In genomic region chr7:98293746-98294145, GRCh38 we compare ENCODE assay signal across 25 cellular contexts. TPM values are rescaled to one million over a fixed set of nuclear protein-coding genes. Genes with fewer than 3 reads are reported as not detected.
A peak's percentile ranks its signal among the peaks of the same experiment; 100 is the strongest.
DNase-seq lines count a peak whose midpoint lies in the region; ATAC-seq and TF ChIP-seq lines count a peak whose summit lies in the region.
"Had no signal": no experiment of that assay in that cellular context is flagged by ENCODE, and none has a peak within 500 bp of the region (broad histone marks: within the 10 kb centered on the region; RNA-seq: fewer than 3 reads in every experiment).

No MANE protein-coding gene starts in this region.

- H2AFZ ChIP-seq in neuronal stem cell (ENCODE audit: low read length) = no peak overlapping the region
- H2AFZ ChIP-seq: GM23338 had no signal

- H3K4me1 Mint-ChIP-seq in endothelial cell (ENCODE audit: unreplicated experiment) = peaks cover 15% of the 10 kb centered on the region
- no peaks in the 10 kb centered on the region for H3K4me1 Mint-ChIP-seq in mesothelial cell of epicardium

- H3K4me3 ChIP-seq in BLaER1 (no peak overlapping the region), Panc1 (ENCODE audit: low read depth in 2 of 2, low read length in 2 of 2) (no peak overlapping the region), neuronal stem cell (ENCODE audit: low read length in 2 of 2) (no peak overlapping the region)
- H3K4me3 ChIP-seq: GM23338, HAP-1, SK-N-MC had no signal

- WGBS in neuronal stem cell (ENCODE audit: extremely low coverage in 2 of 2, insufficient read length in 2 of 2, insufficient replicate concordance in 1 of 2), 2 donors = no CpG with 5 or more reads among the region's 13 CpGs

- POLR2A ChIA-PET in Panc1 (lab: Charles Lee) = no interaction called here

- H3K27me3 ChIP-seq in BLaER1 (no peaks in the 10 kb centered on the region), Panc1 (ENCODE audit: control insufficient read depth, insufficient read depth, low read length) (no peaks in the 10 kb centered on the region), neuronal stem cell (ENCODE audit: control insufficient read depth in 3 of 3, insufficient read depth in 3 of 3, low read depth in 1 of 3, low read length in 3 of 3) (no peaks in the 10 kb centered on the region)

- H2BK12ac ChIP-seq in neuronal stem cell (ENCODE audit: low read length) = peak overlapping the region; percentile 58

- H3K9me3 Mint-ChIP-seq in endothelial cell (ENCODE audit: unreplicated experiment) (no peaks in the 10 kb centered on the region), mesothelial cell of epicardium (no peaks in the 10 kb centered on the region)
- H3K9me3 Mint-ChIP-seq: CD8-positive, alpha-beta T cell; GM23338; HFFc6 had no signal

- H3K9ac ChIP-seq in BLaER1 = peak overlapping the region; percentile 51; the same call in 1 of the 2 replicates
- H3K9ac ChIP-seq in neuronal stem cell (ENCODE audit: low read depth, low read length, poor library complexity) = no peak overlapping the region
- H3K9ac ChIP-seq: KMS-11 had no signal

- no peak for ATAC-seq in Panc1
- no peak for ATAC-seq in HG03520 (IDR thresholded peaks at IDR 0.05; ENCODE audit: unreplicated experiment)
- no peak for ATAC-seq in GM18907 (IDR thresholded peaks at IDR 0.05; ENCODE audit: unreplicated experiment)
- ATAC-seq: CD8-positive, alpha-beta T cell; GM23338 had no signal

- in situ Hi-C loops in Panc1 (cut with HindIII; ENCODE audit: low pct_unique_long_range_greater_than_20kb, low sequenced_read_pairs) = loop anchor here (25.0 kb wide), 1 partner anchor 94 kb away; no protein-coding TSS in a partner anchor

- peaks cover 73% of the 10 kb centered on the region for H4K20me1 ChIP-seq in BLaER1

- H3K4me3 Mint-ChIP-seq in endothelial cell (ENCODE audit: unreplicated experiment) (peak overlapping the region; percentile 31), mesothelial cell of epicardium (no peak overlapping the region)
- H3K4me3 Mint-ChIP-seq: CD8-positive, alpha-beta T cell; GM23338; HFFc6 had no signal

- H3K4me1 ChIP-seq in BLaER1 (peaks cover 64% of the 10 kb centered on the region), Panc1 (ENCODE audit: control insufficient read depth, insufficient read depth, low read length) (peaks cover 55% of the 10 kb centered on the region), neuronal stem cell (ENCODE audit: control insufficient read depth in 2 of 2, insufficient read depth in 1 of 2, low read depth in 1 of 2, low read length in 2 of 2) (peaks cover 0 to 1% of the 10 kb centered on the region in 2 donors)

- H3K23ac ChIP-seq in neuronal stem cell (ENCODE audit: low read depth, low read length, poor library complexity) = peak overlapping the region; percentile 65

- H3K36me3 ChIP-seq in BLaER1 = peaks cover 49% of the 10 kb centered on the region
- peaks cover 7% of the 10 kb centered on the region for H3K36me3 ChIP-seq in Panc1 (ENCODE audit: control insufficient read depth, insufficient read depth, low read length)
- peaks cover 29 to 56% of the 10 kb centered on the region in 2 donors for H3K36me3 ChIP-seq in neuronal stem cell (replicated peaks in 1 of 2; ENCODE audit: control insufficient read depth in 2 of 2, insufficient read depth in 2 of 2, low read length in 2 of 2)

- H3K18ac ChIP-seq in neuronal stem cell (ENCODE audit: low read length) = no peak overlapping the region

- H4K91ac ChIP-seq in neuronal stem cell (ENCODE audit: low read depth, low read length, poor library complexity) = no peak overlapping the region

- no TSS peak for BruUV-seq in Panc1 (replicated peaks; lab: Mats Ljungman, UMichigan)

- H3K36me3 Mint-ChIP-seq in endothelial cell (ENCODE audit: low read depth, unreplicated experiment) (peaks cover 5% of the 10 kb centered on the region), mesothelial cell of epicardium (peaks cover 3% of the 10 kb centered on the region)

- H3K9me3 ChIP-seq in BLaER1 (no peaks in the 10 kb centered on the region), Panc1 (ENCODE audit: control insufficient read depth, insufficient read depth, low read depth, low read length) (no peaks in the 10 kb centered on the region), neuronal stem cell (replicated peaks in 1 of 2; ENCODE audit: control insufficient read depth in 2 of 2, insufficient read depth in 1 of 2, low read depth in 1 of 2, low read length in 2 of 2) (peaks cover 0 to 3% of the 10 kb centered on the region in 2 donors)
- H3K9me3 ChIP-seq: HAP-1 had no signal

- H3K14ac ChIP-seq in neuronal stem cell (ENCODE audit: low read length) = no peak overlapping the region

- H3K27ac ChIP-seq in BLaER1 = peak overlapping the region; percentile 2; the same call in 1 of the 2 replicates
- peak overlapping the region; percentile 23 for H3K27ac ChIP-seq in Panc1 (ENCODE audit: low read length)
- H3K27ac ChIP-seq in neuronal stem cell (replicated peaks; ENCODE audit: low read length) = no peak overlapping the region
- H3K27ac ChIP-seq: KMS-11, SK-N-MC had no signal

- no peak overlapping the region for H4K8ac ChIP-seq in neuronal stem cell (ENCODE audit: low read depth, low read length)

- no peak overlapping the region for H3K27ac Mint-ChIP-seq in endothelial cell (ENCODE audit: unreplicated experiment)
- H3K27ac Mint-ChIP-seq in mesothelial cell of epicardium = no peak overlapping the region
- H3K27ac Mint-ChIP-seq: CD8-positive, alpha-beta T cell had no signal

- DNase-seq in Panc1 (ENCODE audit: low read depth, low spot score) (no peak), endothelial cell (ENCODE audit: low spot score) (no peak), neuronal stem cell (ENCODE audit: low spot score) (no peak), NOMO-1 treated with dmso at 0.1 percent for 144 hours (lab: John Stamatoyannopoulos, UW; ENCODE audit: unreplicated experiment) (no peak), mesothelial cell of epicardium (ENCODE audit: low spot score in 2 of 2, unreplicated experiment in 2 of 2) (no peak)
- DNase-seq: C1 segment of cervical spinal cord; CD8-positive, alpha-beta T cell; DMS79 treated with DMSO at 0.1 percent for 48 hours; HFFc6; IMR-90; MM.1S; NCI-H2029; NCI-H446; NCI-H524 treated with DMSO at 0.1 percent for 48 hours; NCI-H82; NK-92 treated with Interleukin-12 subunit alpha and Interleukin-12 subunit beta, amount 100 ng/mL, for 24 hours; SHP77 treated with DMSO at 0.1 percent for 48 hours; SW 1271 had no signal

- H3K27me3 Mint-ChIP-seq in endothelial cell (ENCODE audit: unreplicated experiment) = peaks cover 2% of the 10 kb centered on the region
- no peaks in the 10 kb centered on the region for H3K27me3 Mint-ChIP-seq in mesothelial cell of epicardium (ENCODE audit: low read depth)

- CTCF ChIA-PET in Panc1 (lab: Charles Lee) = interaction anchor here (0.6 to 0.9 kb wide), 2 partner anchors 107 to 136 kb away, joined by 3 read pairs; partner anchors contain the start of gene BAIAP2L1

- TF ChIP-seq CTCF in Panc1 (IDR thresholded peaks at IDR 0.05) (no peak), endothelial cell (IDR thresholded peaks at IDR 0.05; ENCODE audit: unreplicated experiment) (no peak), mesothelial cell of epicardium (IDR thresholded peaks at IDR 0.05; ENCODE audit: unreplicated experiment) (no peak)

- H3K4ac ChIP-seq in neuronal stem cell (ENCODE audit: low read length) = no peak overlapping the region

- H2BK15ac ChIP-seq in neuronal stem cell (ENCODE audit: low read length) = no peak overlapping the region

- intact Hi-C loops in Panc1 (cut with micrococcal nuclease; ENCODE audit: unreplicated experiment) = no loop called here

- H2BK120ac ChIP-seq in neuronal stem cell (ENCODE audit: low read depth, low read length) = no peak overlapping the region

- H2AK5ac ChIP-seq in neuronal stem cell (ENCODE audit: low read depth, low read length) = no peak overlapping the region

- no peak overlapping the region for H2BK5ac ChIP-seq in neuronal stem cell (ENCODE audit: low read length)

- H3K4me2 ChIP-seq in BLaER1 (peak overlapping the region; percentile 83), neuronal stem cell (ENCODE audit: insufficient read depth, low read length, poor library complexity, severe bottlenecking) (no peak overlapping the region)
- H3K4me2 ChIP-seq: GM23338, KMS-11 had no signal

- peaks cover 11% of the 10 kb centered on the region for H3K79me1 ChIP-seq in neuronal stem cell (ENCODE audit: low read depth, low read length)

RNA-seq across cellular contexts. Expression of gene BRI3, which starts 12.3 kb away (rescaled TPM):
- total RNA-seq in Panc1 (2021; ENCODE audit: unreplicated experiment) (344 TPM), endothelial cell (ENCODE audit: unreplicated experiment) (300 TPM), mesothelial cell of epicardium (112 to 115 TPM (median 113 TPM) in 3 replicates)
- 404 TPM for polyA plus RNA-seq in Panc1 (2012; ENCODE audit: insufficient read length)
- 197 TPM for polyA plus RNA-seq in neuronal stem cell (2013, experiment 1 of 2)
- polyA plus RNA-seq in neuronal stem cell (2013, experiment 2 of 2) = 198 TPM

RNA-seq across cellular contexts. Expression of gene TECPR1, which starts 41.7 kb away (rescaled TPM):
- total RNA-seq in Panc1 (2021; ENCODE audit: unreplicated experiment) (21.0 TPM), endothelial cell (ENCODE audit: unreplicated experiment) (129 TPM), mesothelial cell of epicardium (35.7 to 38.0 TPM (median 37.0 TPM) in 3 replicates)
- polyA plus RNA-seq in Panc1 (2012; ENCODE audit: insufficient read length) = 28.9 TPM
- polyA plus RNA-seq in neuronal stem cell (2013, experiment 1 of 2) = 7.3 TPM
- polyA plus RNA-seq in neuronal stem cell (2013, experiment 2 of 2) = 7.5 TPM
